25 cellular contexts compared by ENCODE assay signal in the genomic region with DNA sequence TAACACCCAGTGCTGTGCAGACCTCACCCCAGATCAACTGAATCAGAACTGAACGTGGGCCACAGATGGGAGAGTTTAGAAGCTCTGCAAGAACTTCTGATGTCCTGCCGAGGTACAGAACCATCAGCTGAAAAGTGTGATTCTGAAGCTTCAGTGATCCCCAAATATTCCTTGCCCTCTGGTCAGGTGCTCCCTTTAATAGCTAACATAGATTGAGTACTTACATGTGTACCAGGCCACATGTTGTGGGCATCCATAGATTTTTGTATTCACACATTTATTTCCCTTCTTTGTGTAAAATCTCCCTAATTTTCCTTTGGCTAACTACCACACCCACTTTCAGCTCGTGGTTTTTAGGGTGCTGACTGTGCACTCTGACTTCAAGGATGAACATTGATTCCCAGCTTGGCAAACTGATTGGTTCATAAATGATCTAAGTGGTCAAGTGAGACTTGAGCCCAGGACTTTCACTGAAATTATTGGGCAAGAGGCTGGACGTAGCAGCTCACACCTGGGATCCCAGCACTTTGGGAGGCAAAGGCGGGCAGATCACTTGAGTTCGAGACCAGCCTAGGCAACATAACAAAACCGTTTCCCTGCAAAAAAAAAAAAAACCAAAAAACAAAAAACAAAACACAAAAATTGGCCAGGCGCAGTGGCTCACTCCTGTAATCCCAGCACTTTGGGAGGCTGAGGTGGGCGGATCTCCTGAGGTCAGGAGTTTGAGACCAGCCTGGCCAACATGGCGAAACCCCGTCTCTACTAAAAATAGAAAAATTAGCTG.
DNase-seq lines count a peak whose midpoint lies in the region; ATAC-seq, FAIRE-seq and TF ChIP-seq lines count a peak whose summit lies in the region.
"Had no signal": no experiment of that assay in that cellular context is flagged by ENCODE, and none has a peak within 500 bp of the region (broad histone marks: within the 10 kb centered on the region; RNA-seq: fewer than 3 reads in every experiment).

No MANE protein-coding gene starts in this region.

- H3K27me3 ChIP-seq in GM23338 (ENCODE audit: insufficient read depth) (no peaks in the 10 kb centered on the region), SJSA1 (replicated peaks) (no peaks in the 10 kb centered on the region)
- H3K27me3 ChIP-seq: gastrocnemius medialis, SJCRH30, stomach had no signal

- H3K36me3 Mint-ChIP-seq in GM23338 (ENCODE audit: low read depth), result peaks cover 10% of the 10 kb centered on the region
- H3K36me3 Mint-ChIP-seq: CD4-positive, CD25-positive, alpha-beta regulatory T cell had no signal

- H2AFZ ChIP-seq in GM23338, result peak overlapping the region; percentile 59; the same call in 1 of the 2 replicates

- POLR2A ChIA-PET in A549 (lab: Yijun Ruan, JAX), result no interaction called here

- FAIRE-seq in A549 (lab: Jason Lieb, UNC), result no peak
- FAIRE-seq: GM12892 had no signal

- H3K27ac ChIP-seq in A549 (peak overlapping the region; percentile 77 to 80; a peak in 5 of 6 replicates), GM23338 (ENCODE audit: low read depth) (no peak overlapping the region), SJSA1 (peak overlapping the region; percentile 61)
- H3K27ac ChIP-seq: gastrocnemius medialis, SJCRH30 had no signal

- TF ChIP-seq EP300 in A549 (IDR thresholded peaks at IDR 0.05), result no peak

- H3K4me3 Mint-ChIP-seq in GM23338, result no peak overlapping the region
- H3K4me3 Mint-ChIP-seq: activated naive CD8-positive, alpha-beta T cell treated with anti-CD3 and anti-CD28 coated beads, Interleukin-2, amount 50 U/mL, for 24 hours; CD4-positive, CD25-positive, alpha-beta regulatory T cell; nephron progenitor cell; WTC11 had no signal

- no peaks in the 10 kb centered on the region; the same call in 1 of the 2 replicates for H3F3A ChIP-seq in GM23338 (replicated peaks; ENCODE audit: low read depth)

- ATAC-seq in A549, result no peak
- ATAC-seq in GM23338, result no peak
- no peak for ATAC-seq in left lobe of liver
- no peak for ATAC-seq in HG02759 (IDR thresholded peaks at IDR 0.05; ENCODE audit: unreplicated experiment)
- no peak for ATAC-seq in GM21360 (IDR thresholded peaks at IDR 0.05; ENCODE audit: unreplicated experiment)
- ATAC-seq: activated naive CD8-positive, alpha-beta T cell treated with anti-CD3 and anti-CD28 coated beads, Interleukin-2, amount 50 U/mL, for 24 hours; gastrocnemius medialis; WTC11 had no signal

- no peak for TF ChIP-seq CTCF in A549 (IDR thresholded peaks at IDR 0.05)
- no peak for TF ChIP-seq CTCF in GM23338 (conservative IDR thresholded peaks at IDR 0.05; ENCODE audit: low read depth in 2 of 2)

- H3K9me2 ChIP-seq in GM23338 (ENCODE audit: insufficient read depth), result no peaks in the 10 kb centered on the region

- DNase-seq in A549 (ENCODE audit: low read depth in 1 of 2, low spot score in 1 of 2) (no peak), GM23338 (ENCODE audit: low spot score) (no peak), SJSA1 (ENCODE audit: low read depth in 1 of 2, low spot score in 2 of 2) (no peak), left lobe of liver (ENCODE audit: low spot score) (peak; percentile 15), foreskin melanocyte (no peak)
- no peak for DNase-seq in effector CD8-positive, alpha-beta T cell (lab: John Stamatoyannopoulos, UW)
- DNase-seq: ACHN; activated naive CD8-positive, alpha-beta T cell treated with anti-CD3 and anti-CD28 coated beads, Interleukin-2, amount 50 U/mL, for 24 hours; CD4-positive, CD25-positive, alpha-beta regulatory T cell; cortex of kidney; gastrocnemius medialis; GDM1; HCEC 1CT; kidney glomerular epithelial cell; NCI-H1092 treated with DMSO at 0.1 percent for 48 hours; NCI-H2107; nephron progenitor cell; SJCRH30; stimulated activated CD4-positive, alpha-beta T cell treated with anti-CD3 and anti-CD28 coated beads, Interleukin-2, amount 100 ng/mL, for 48 hours; stomach had no signal

- H3K4me3 ChIP-seq in A549 (no peak overlapping the region), GM23338 (no peak overlapping the region), SJSA1 (no peak overlapping the region)
- H3K4me3 ChIP-seq: gastrocnemius medialis, SJCRH30, stomach had no signal

- H3K9me3 Mint-ChIP-seq in GM23338, result peaks cover 12% of the 10 kb centered on the region
- H3K9me3 Mint-ChIP-seq: CD4-positive, CD25-positive, alpha-beta regulatory T cell had no signal

- H3K36me3 ChIP-seq in GM23338 (ENCODE audit: insufficient read depth), result no peaks in the 10 kb centered on the region
- H3K36me3 ChIP-seq in SJSA1, result no peaks in the 10 kb centered on the region
- H3K36me3 ChIP-seq: gastrocnemius medialis, SJCRH30, stomach had no signal

- peaks cover 7% of the 10 kb centered on the region for H3K27me3 Mint-ChIP-seq in GM23338 (ENCODE audit: insufficient read depth, low read depth, poor library complexity)
- H3K27me3 Mint-ChIP-seq: activated naive CD8-positive, alpha-beta T cell treated with anti-CD3 and anti-CD28 coated beads, Interleukin-2, amount 50 U/mL, for 24 hours; CD4-positive, CD25-positive, alpha-beta regulatory T cell; progenitor cell of endocrine pancreas had no signal

- H3K4me1 ChIP-seq in A549 (peaks cover 27% of the 10 kb centered on the region), GM23338 (ENCODE audit: insufficient read depth) (peaks cover 10% of the 10 kb centered on the region; the same call in 1 of the 2 replicates), SJSA1 (replicated peaks) (peaks cover 30% of the 10 kb centered on the region)
- H3K4me1 ChIP-seq: gastrocnemius medialis had no signal

- TF ChIP-seq POLR2A in A549 (IDR thresholded peaks at IDR 0.05; ENCODE audit: low read length), result no peak

- no peak for TF ChIP-seq RAD21 in A549 (conservative IDR thresholded peaks at IDR 0.05 in 1 of 2, IDR thresholded peaks at IDR 0.05 in 1 of 2)

- no peak overlapping the region for H3K27ac Mint-ChIP-seq in GM23338
- H3K27ac Mint-ChIP-seq: activated naive CD8-positive, alpha-beta T cell treated with anti-CD3 and anti-CD28 coated beads, Interleukin-2, amount 50 U/mL, for 24 hours; progenitor cell of endocrine pancreas; WTC11 had no signal

- no peaks in the 10 kb centered on the region for H4K20me1 ChIP-seq in GM23338 (replicated peaks; ENCODE audit: insufficient read depth)

- H3K79me2 ChIP-seq in GM23338 (replicated peaks; ENCODE audit: insufficient read depth), result no peaks in the 10 kb centered on the region

- H3K4me2 ChIP-seq in A549, result no peak overlapping the region
- no peak overlapping the region for H3K4me2 ChIP-seq in GM23338

- peaks cover 4% of the 10 kb centered on the region; the same call in 2 of the 3 replicates for H3K4me1 Mint-ChIP-seq in GM23338

- 91% methylated on average over 11 of the region's 11 CpGs for WGBS in A549 (ENCODE audit: missing lambda C conversion rate)

- CTCF ChIA-PET in A549 (lab: Yijun Ruan, JAX), result interaction anchor here (0.6 to 4.3 kb wide), 11 partner anchors 8 to 315 kb away, joined by 3 to 38 read pairs (median 5); a partner anchor contains a TSS

- H3K9me3 ChIP-seq in A549 (no peaks in the 10 kb centered on the region), SJSA1 (replicated peaks) (no peaks in the 10 kb centered on the region)
- H3K9me3 ChIP-seq: gastrocnemius medialis, SJCRH30, stomach had no signal

TF ChIP-seq in A549, 52 proteins besides CTCF, POLR2A, EP300 and RAD21:
- peak; percentile 54 for TF ChIP-seq MAFK (IDR thresholded peaks at IDR 0.05; ENCODE audit: partially characterized antibody)
- no peak for TF ChIP-seq HEYL (CRISPR knock-in tag; IDR thresholded peaks at IDR 0.05)

TF ChIP-seq in GM23338, 12 proteins besides CTCF, POLR2A, EP300 and RAD21 (continues in another document):
- TF ChIP-seq POLR2AphosphoS5 (IDR thresholded peaks at IDR 0.05; ENCODE audit: low read depth) (no peak), ZNF114 (CRISPR knock-in tag; IDR thresholded peaks at IDR 0.05) (no peak)
- TF ChIP-seq, protein P1, sequence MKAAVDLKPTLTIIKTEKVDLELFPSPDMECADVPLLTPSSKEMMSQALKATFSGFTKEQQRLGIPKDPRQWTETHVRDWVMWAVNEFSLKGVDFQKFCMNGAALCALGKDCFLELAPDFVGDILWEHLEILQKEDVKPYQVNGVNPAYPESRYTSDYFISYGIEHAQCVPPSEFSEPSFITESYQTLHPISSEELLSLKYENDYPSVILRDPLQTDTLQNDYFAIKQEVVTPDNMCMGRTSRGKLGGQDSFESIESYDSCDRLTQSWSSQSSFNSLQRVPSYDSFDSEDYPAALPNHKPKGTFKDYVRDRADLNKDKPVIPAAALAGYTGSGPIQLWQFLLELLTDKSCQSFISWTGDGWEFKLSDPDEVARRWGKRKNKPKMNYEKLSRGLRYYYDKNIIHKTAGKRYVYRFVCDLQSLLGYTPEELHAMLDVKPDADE (IDR thresholded peaks at IDR 0.05), result no peak
